8 cellular contexts compared by ENCODE assay signal in genomic region chr1:36088577-36089392, GRCh38. TPM values are rescaled to one million over a fixed set of nuclear protein-coding genes. Genes with fewer than 3 reads are reported as not detected.
A peak's percentile ranks its signal among the peaks of the same experiment; 100 is the strongest.
DNase-seq lines count a peak whose midpoint lies in the region; ATAC-seq and TF ChIP-seq lines count a peak whose summit lies in the region.

TSS of gene ADPRS (plus strand) at chr1:36088892. CDS start at chr1:36088905, 13 bp downstream.

- H3K4me2 ChIP-seq in hepatocyte = peak within 1 kb of the TSS; percentile 99

- H3K27me3 ChIP-seq in hepatocyte = no peaks in the 10 kb centered on the region

- H2AFZ ChIP-seq in hepatocyte = peak within 1 kb of the TSS; percentile 99

- H3K9me2 ChIP-seq in hepatocyte (replicated peaks; ENCODE audit: insufficient read depth) = no peaks in the 10 kb centered on the region

- H3K4me1 ChIP-seq in hepatocyte (ENCODE audit: insufficient read depth) = peaks cover 19% of the 10 kb centered on the region

- H3K27ac ChIP-seq in hepatocyte = peak within 1 kb of the TSS; percentile 96

- in situ Hi-C loops in astrocyte of the cerebellum (cut with HindIII; ENCODE audit: low sequenced_read_pairs) = no loop called here

- peak; percentile 83 for DNase-seq in NK-92 treated with Interleukin-12 subunit alpha and Interleukin-12 subunit beta, amount 100 ng/mL, for 24 hours (lab: John Stamatoyannopoulos, UW)
- no peak for DNase-seq in NK-92 (lab: John Stamatoyannopoulos, UW; ENCODE audit: unreplicated experiment)
- DNase-seq in NCI-H2029 (lab: John Stamatoyannopoulos, UW) = peak; percentile 84
- DNase-seq in T-helper 9 cell = peak; percentile 85
- peak; percentile 72 for DNase-seq in astrocyte of the cerebellum (ENCODE audit: low read depth)
- DNase-seq in hepatocyte (ENCODE audit: low spot score) = peak; percentile 95
- DNase-seq in retina = peak; percentile 96

- peak; percentile 76 for ATAC-seq in HG02981 (IDR thresholded peaks at IDR 0.05; ENCODE audit: unreplicated experiment)

- H3K4me3 ChIP-seq in astrocyte of the cerebellum (ENCODE audit: low read depth, low read length) (peak within 1 kb of the TSS; percentile 61), hepatocyte (peak within 1 kb of the TSS; percentile 85)

- WGBS in hepatocyte (ENCODE audit: low lambda C conversion rate, missing lambda C conversion rate) = 2% methylated on average over 65 of the region's 84 CpGs

- H4K20me1 ChIP-seq in hepatocyte (ENCODE audit: insufficient read depth, poor library complexity, severe bottlenecking) = peaks cover 3% of the 10 kb centered on the region

- H3K36me3 ChIP-seq in hepatocyte (replicated peaks; ENCODE audit: insufficient read depth, low read depth) = no peaks in the 10 kb centered on the region

- no peaks in the 10 kb centered on the region for H3K9me3 ChIP-seq in hepatocyte (ENCODE audit: low read depth)

- TF ChIP-seq CTCF in astrocyte of the cerebellum (IDR thresholded peaks at IDR 0.05; ENCODE audit: low read depth, low read length, missing control alignments) = peak; percentile 96
- peak; percentile 99 for TF ChIP-seq CTCF in hepatocyte (IDR thresholded peaks at IDR 0.05; ENCODE audit: poor library complexity)

- peaks cover 27% of the 10 kb centered on the region for H3K79me2 ChIP-seq in hepatocyte

RNA-seq across cellular contexts. Expression of gene ADPRS, which starts in this region (rescaled TPM):
- total RNA-seq in hepatocyte = 27.4 and 37.6 TPM in 2 replicates
- polyA plus RNA-seq in hepatocyte = 40.9 and 42.7 TPM in 2 replicates
